32 cellular contexts compared by ENCODE assay signal in the genomic region with DNA sequence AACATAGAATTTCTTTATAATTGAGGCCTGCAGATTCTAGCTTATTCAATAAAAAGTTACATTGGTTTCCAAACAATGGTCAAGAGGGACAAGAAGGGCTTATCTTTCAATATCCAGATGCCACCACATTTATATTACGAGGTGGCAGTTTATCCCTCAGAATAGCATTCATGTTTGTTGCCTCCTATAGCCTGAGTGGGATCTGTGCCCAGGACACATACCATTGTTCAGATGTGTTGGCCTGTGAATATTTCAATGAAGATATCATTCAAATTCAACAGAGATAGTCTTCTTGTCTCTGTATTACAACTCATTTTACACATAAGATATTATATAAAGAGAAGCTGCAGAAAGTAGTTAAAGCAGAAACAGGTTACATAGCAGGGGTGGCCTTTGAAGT. TPM values are rescaled to one million over a fixed set of nuclear protein-coding genes. Genes with fewer than 3 reads are reported as not detected.
"Had no signal": no experiment of that assay in that cellular context is flagged by ENCODE, and none has a peak within 500 bp of the region (broad histone marks: within the 10 kb centered on the region; RNA-seq: fewer than 3 reads in every experiment).

No MANE protein-coding gene starts in this region.

- H3K27me3 ChIP-seq: heart right ventricle, left lung, pancreas, sigmoid colon, stomach, thyroid gland, upper lobe of right lung had no signal

- H3K27ac Mint-ChIP-seq: activated naive CD8-positive, alpha-beta T cell treated with anti-CD3 and anti-CD28 coated beads for 36 hours; naive thymus-derived CD8-positive, alpha-beta T cell; stimulated activated naive B cell treated with anti-CD40 and anti-IgM and Interleukin-4, amounts not matched to agents 10 μg/mL and 1 μg/mL and 100 μg/mL, for 72 hours; T-helper 17 cell had no signal

- H3K4me2 ChIP-seq: smooth muscle cell had no signal

- H3K36me3 Mint-ChIP-seq: activated naive CD8-positive, alpha-beta T cell treated with anti-CD3 and anti-CD28 coated beads for 36 hours; naive thymus-derived CD8-positive, alpha-beta T cell; stimulated activated naive B cell treated with anti-CD40 and anti-IgM and Interleukin-4, amounts not matched to agents 10 μg/mL and 1 μg/mL and 100 μg/mL, for 72 hours had no signal

- H3K27me3 Mint-ChIP-seq: activated naive CD8-positive, alpha-beta T cell treated with anti-CD3 and anti-CD28 coated beads for 36 hours; naive thymus-derived CD8-positive, alpha-beta T cell; stimulated activated naive B cell treated with anti-CD40 and anti-IgM and Interleukin-4, amounts not matched to agents 10 μg/mL and 1 μg/mL and 100 μg/mL, for 72 hours; T-helper 17 cell had no signal

- H3K4me1 ChIP-seq: left lung, lower lobe of right lung, pancreas, sigmoid colon, stomach, thyroid gland, upper lobe of right lung had no signal

- H3K9me3 ChIP-seq: heart right ventricle, left lung, lower lobe of right lung, pancreas, psoas muscle, sigmoid colon, stomach, thyroid gland, upper lobe of right lung had no signal

- H3K36me3 ChIP-seq: heart right ventricle, left lung, lower lobe of right lung, pancreas, sigmoid colon, stomach, thyroid gland, upper lobe of right lung, WERI-Rb-1 had no signal

- H3K4me3 Mint-ChIP-seq: activated naive CD8-positive, alpha-beta T cell treated with anti-CD3 and anti-CD28 coated beads for 36 hours; naive thymus-derived CD8-positive, alpha-beta T cell; neural crest cell; stimulated activated naive B cell treated with anti-CD40 and anti-IgM and Interleukin-4, amounts not matched to agents 10 μg/mL and 1 μg/mL and 100 μg/mL, for 72 hours; T-helper 17 cell had no signal

- H3K27ac ChIP-seq: coronary artery, heart right ventricle, left lung, lower lobe of right lung, pancreas, psoas muscle, sigmoid colon, stomach, thyroid gland, upper lobe of right lung, WERI-Rb-1 had no signal

- H3K4me3 ChIP-seq: coronary artery, heart right ventricle, left lung, lower lobe of right lung, pancreas, psoas muscle, sigmoid colon, smooth muscle cell, stomach, thyroid gland, upper lobe of right lung had no signal

- DNase-seq: activated CD4-positive, alpha-beta T cell treated with anti-CD3 and anti-CD28 coated beads for 48 hours; activated CD4-positive, alpha-beta T cell treated with anti-CD3 and anti-CD28 coated beads, Interleukin-2, amount 50 U/mL, for 48 hours; activated CD8-positive, alpha-beta memory T cell treated with anti-CD3 and anti-CD28 coated beads for 24 hours; activated effector memory CD4-positive, alpha-beta T cell treated with Interleukin-2 at 50 U/mL for 16 hours; activated naive CD4-positive, alpha-beta T cell treated with Interleukin-2 at 50 U/mL for 16 hours; activated naive CD8-positive, alpha-beta T cell treated with anti-CD3 and anti-CD28 coated beads for 36 hours; amniotic stem cell; foreskin melanocyte; heart right ventricle; left lung; lower lobe of right lung; mesenchymal stem cell; naive thymus-derived CD8-positive, alpha-beta T cell; nucleus accumbens; pancreas; psoas muscle; sigmoid colon; stimulated activated CD4-positive, alpha-beta T cell treated with anti-CD3 and anti-CD28 coated beads, Interleukin-1b, Interleukin-23, amount 100 ng/mL, for 48 hours; stimulated activated CD4-positive, alpha-beta T cell treated with anti-CD3 and anti-CD28 coated beads, Interleukin-4, amount 100 ng/mL, for 4 hours; stimulated activated CD8-positive, alpha-beta memory T cell treated with anti-CD3 and anti-CD28 coated beads, Interleukin-4, amount 100 ng/mL, for 48 hours; stimulated activated naive B cell treated with anti-CD40 and anti-IgM and Interleukin-4, amounts not matched to agents 10 μg/mL and 1 μg/mL and 100 μg/mL, for 72 hours; stomach; T-helper 17 cell; T1000; thyroid gland; upper lobe of right lung; WERI-Rb-1 had no signal

- ATAC-seq: activated CD4-positive, CD25-positive, alpha-beta regulatory T cell treated with anti-CD3 and anti-CD28 coated beads, Interleukin-2, amount 50 U/mL, for 24 hours; esophagus mucosa; heart right ventricle; left lung; lower lobe of right lung; naive thymus-derived CD8-positive, alpha-beta T cell; pancreas; psoas muscle; stimulated activated naive B cell treated with anti-CD40 and anti-IgM and Interleukin-4, amounts not matched to agents 10 μg/mL and 1 μg/mL and 100 μg/mL, for 72 hours; T-helper 17 cell; upper lobe of right lung had no signal

- H3K4me1 Mint-ChIP-seq: activated naive CD8-positive, alpha-beta T cell treated with anti-CD3 and anti-CD28 coated beads for 36 hours; naive thymus-derived CD8-positive, alpha-beta T cell; neural crest cell; stimulated activated naive B cell treated with anti-CD40 and anti-IgM and Interleukin-4, amounts not matched to agents 10 μg/mL and 1 μg/mL and 100 μg/mL, for 72 hours; T-helper 17 cell had no signal

RNA-seq across cellular contexts. Expression of a gene that starts 20.5 kb away (rescaled TPM):
- total RNA-seq: activated naive CD8-positive, alpha-beta T cell treated with anti-CD3 and anti-CD28 coated beads for 36 hours; esophagus mucosa; naive thymus-derived CD8-positive, alpha-beta T cell; T-helper 17 cell had no signal
- polyA plus RNA-seq: naive thymus-derived CD8-positive, alpha-beta T cell had no signal
